Comparison of ENCODE assay signal across 8 cellular contexts in genomic region chr13:33799950-33800592, GRCh38. TPM values are rescaled to one million over a fixed set of nuclear protein-coding genes. Genes with fewer than 3 reads are reported as not detected.
A peak's percentile ranks its signal among the peaks of the same experiment; 100 is the strongest.
DNase-seq lines count a peak whose midpoint lies in the region; ATAC-seq, FAIRE-seq and TF ChIP-seq lines count a peak whose summit lies in the region.

No MANE protein-coding gene starts in this region.

- in situ Hi-C loops in K562 (cut with MboI) = no loop called here

- intact Hi-C loops in K562 (cut with micrococcal nuclease) = no loop called here

- no peaks in the 10 kb centered on the region for H3K36me3 ChIP-seq in K562 (ENCODE audit: control insufficient read depth, insufficient read depth, low read length)

- H3K27ac ChIP-seq in K562 (ENCODE audit: extremely low read depth, low read depth, low read length) = no peak overlapping the region

- H3K9me1 ChIP-seq in K562 (ENCODE audit: control insufficient read depth, insufficient read depth, low read length) = no peaks in the 10 kb centered on the region

- H4K20me1 ChIP-seq in K562 (replicated peaks; ENCODE audit: control insufficient read depth, insufficient read depth, low read length) = no peaks in the 10 kb centered on the region

- no peak for TF ChIP-seq EP300 in K562 (IDR thresholded peaks at IDR 0.05; ENCODE audit: low read length)

- no peaks in the 10 kb centered on the region for H3K27me3 ChIP-seq in K562 (ENCODE audit: control insufficient read depth in 2 of 2, insufficient read depth in 2 of 2, low read length in 2 of 2)

- 5% methylated on average over 6 of the region's 6 CpGs for WGBS in K562 (ENCODE audit: insufficient coverage, low coverage, missing lambda C conversion rate)

- no peaks in the 10 kb centered on the region for H3K9me3 ChIP-seq in K562 (replicated peaks; ENCODE audit: control insufficient read depth, insufficient read depth, low read depth, low read length)

- no peak for TF ChIP-seq POLR2A in K562 (conservative IDR thresholded peaks at IDR 0.05)

- CTCF ChIA-PET in K562 (lab: Yijun Ruan, JAX; ENCODE audit: low intra/inter-chr PET ratio) = no interaction called here

- ATAC-seq in K562 = peak; percentile 54; the same call in 2 of the 3 replicates
- no peak for ATAC-seq in GM21786 (IDR thresholded peaks at IDR 0.05; ENCODE audit: unreplicated experiment)

- no peak overlapping the region for H2AFZ ChIP-seq in K562 (ENCODE audit: low read depth, low read length)

- POLR2A ChIA-PET in K562 (lab: Yijun Ruan, JAX) = interaction anchor here (1.4 kb wide), 1 partner anchor 9 kb away, joined by 3 read pairs; no protein-coding TSS in a partner anchor

- FAIRE-seq in D721Med (lab: Jason Lieb, UNC) (peak; percentile 25), HTR-8/SVneo (lab: Jason Lieb, UNC) (no peak), K562 (lab: Jason Lieb, UNC) (no peak)

- no peaks in the 10 kb centered on the region for H3K4me1 ChIP-seq in K562 (replicated peaks in 1 of 2; ENCODE audit: control insufficient read depth in 2 of 2, insufficient read depth in 2 of 2, low read length in 2 of 2)

- no peak for DNase-seq in D721Med (ENCODE audit: insufficient read length, low spot score)
- DNase-seq in HTR-8/SVneo (ENCODE audit: insufficient read length, low spot score) = peak; percentile 18
- DNase-seq in K562 (ENCODE audit: extremely low read depth in 1 of 4, low spot score in 3 of 4) = no peak
- peak; percentile 69 for DNase-seq in lung microvascular endothelial cell (ENCODE audit: low read depth in 2 of 2)
- no peak for DNase-seq in NCI-H446 treated with DMSO at 0.1 percent for 48 hours (lab: John Stamatoyannopoulos, UW)
- no peak for DNase-seq in NCI-H1436 (lab: John Stamatoyannopoulos, UW)
- no peak for DNase-seq in stimulated activated CD8-positive, alpha-beta memory T cell treated with anti-CD3 and anti-CD28 coated beads, Interleukin-4, amount 100 ng/mL, for 48 hours

- no peak overlapping the region for H3K4me2 ChIP-seq in K562 (ENCODE audit: insufficient read depth, low read length)

- no TSS peak for BruUV-seq in K562 (replicated peaks; lab: Mats Ljungman, UMichigan)

- H3K9ac ChIP-seq in K562 (ENCODE audit: insufficient read depth in 1 of 2, low read depth in 2 of 2, low read length in 2 of 2) = no peak overlapping the region

- peak; percentile 54 for TF ChIP-seq CTCF in D721Med (IDR thresholded peaks at IDR 0.05; ENCODE audit: insufficient read depth, missing control alignments)
- peak in 1 of 3 experiments; percentile 29; a peak in 1 of 6 replicates for TF ChIP-seq CTCF in K562 (IDR thresholded peaks at IDR 0.05 in 2 of 3, conservative IDR thresholded peaks at IDR 0.05 in 1 of 3; ENCODE audit: insufficient read depth in 2 of 3, low read depth in 1 of 3, low read length in 3 of 3)

- TF ChIP-seq RAD21 in K562 (CRISPR knock-in tag; conservative IDR thresholded peaks at IDR 0.05 in 1 of 2, IDR thresholded peaks at IDR 0.05 in 1 of 2) = peak; percentile 33; a peak in 3 of 4 replicates

- H3K79me2 ChIP-seq in K562 (ENCODE audit: control insufficient read depth, insufficient read depth, low read length) = no peaks in the 10 kb centered on the region

- no peak overlapping the region for H3K4me3 ChIP-seq in K562

TF ChIP-seq in K562, 482 proteins besides CTCF, POLR2A, EP300 and RAD21:
- TF ChIP-seq KDM2B (CRISPR knock-in tag; IDR thresholded peaks at IDR 0.05) (no peak), TCF15 (CRISPR knock-in tag; IDR thresholded peaks at IDR 0.05) (no peak), NCOA4 (IDR thresholded peaks at IDR 0.05; ENCODE audit: partially characterized antibody) (no peak), GABPB2 (CRISPR knock-in tag; conservative IDR thresholded peaks at IDR 0.05) (no peak), ZNF140 (CRISPR knock-in tag; IDR thresholded peaks at IDR 0.05) (no peak), ZNF785 (CRISPR knock-in tag; IDR thresholded peaks at IDR 0.05) (no peak), ZKSCAN3 (CRISPR knock-in tag; IDR thresholded peaks at IDR 0.05) (no peak), MAFK (IDR thresholded peaks at IDR 0.05; ENCODE audit: low read length) (no peak), ZNF764 (CRISPR knock-in tag; IDR thresholded peaks at IDR 0.05; ENCODE audit: low read depth) (no peak), ZBTB26 (CRISPR knock-in tag; IDR thresholded peaks at IDR 0.05) (no peak), BMI1 (IDR thresholded peaks at IDR 0.05; ENCODE audit: low read length) (no peak), ZNF316 (IDR thresholded peaks at IDR 0.05) (no peak), BACH1 (tag; IDR thresholded peaks at IDR 0.05) (no peak), PHTF2 (CRISPR knock-in tag; IDR thresholded peaks at IDR 0.05) (no peak), ZEB2 (IDR thresholded peaks at IDR 0.05) (no peak), TCF7L2 (IDR thresholded peaks at IDR 0.05; ENCODE audit: low read depth, low read length) (no peak), BRD4 (IDR thresholded peaks at IDR 0.05) (no peak)
- TF ChIP-seq, protein P1, sequence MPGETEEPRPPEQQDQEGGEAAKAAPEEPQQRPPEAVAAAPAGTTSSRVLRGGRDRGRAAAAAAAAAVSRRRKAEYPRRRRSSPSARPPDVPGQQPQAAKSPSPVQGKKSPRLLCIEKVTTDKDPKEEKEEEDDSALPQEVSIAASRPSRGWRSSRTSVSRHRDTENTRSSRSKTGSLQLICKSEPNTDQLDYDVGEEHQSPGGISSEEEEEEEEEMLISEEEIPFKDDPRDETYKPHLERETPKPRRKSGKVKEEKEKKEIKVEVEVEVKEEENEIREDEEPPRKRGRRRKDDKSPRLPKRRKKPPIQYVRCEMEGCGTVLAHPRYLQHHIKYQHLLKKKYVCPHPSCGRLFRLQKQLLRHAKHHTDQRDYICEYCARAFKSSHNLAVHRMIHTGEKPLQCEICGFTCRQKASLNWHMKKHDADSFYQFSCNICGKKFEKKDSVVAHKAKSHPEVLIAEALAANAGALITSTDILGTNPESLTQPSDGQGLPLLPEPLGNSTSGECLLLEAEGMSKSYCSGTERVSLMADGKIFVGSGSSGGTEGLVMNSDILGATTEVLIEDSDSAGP (CRISPR knock-in tag; IDR thresholded peaks at IDR 0.05) = no peak

RNA-seq across cellular contexts. Expression of gene RFC3, which starts 17.9 kb away (rescaled TPM):
- 22.3 and 63.4 TPM in 2 replicates for total RNA-seq in K562 (2011; cell fraction: chromatin; rRNA removed; ENCODE audit: low replicate concordance)
- 15.0 and 17.4 TPM in 2 replicates for total RNA-seq in K562 (2011; cell fraction: nucleolus; rRNA removed)
- total RNA-seq in K562 (2011; cell fraction: nucleoplasm; rRNA removed) = 29.3 and 43.4 TPM in 2 replicates
- total RNA-seq in K562 (2014; rRNA removed) (28.5 and 31.3 TPM in 2 replicates), K562 (2014; rRNA removed; fragmentation: Illumina TruSeq; extraction: Trizol) (54.0 and 62.7 TPM in 2 replicates), K562 (2015; rRNA removed; fragmentation: Illumina TruSeq; extraction: Trizol) (41.0 and 47.3 TPM in 2 replicates), K562 (2021) (43.1 and 43.6 TPM in 2 replicates), lung microvascular endothelial cell (3.8 and 7.6 TPM in 2 replicates)
- polyA plus RNA-seq in K562 (2011; rRNA removed) (40.1 and 61.0 TPM in 2 replicates), K562 (2014; fragmentation: Illumina TruSeq; extraction: Trizol) (51.9 and 58.6 TPM in 2 replicates), K562 (2014; fragmentation: Nextera tagmentation; extraction: Ambion mirVana) (10 to 100 TPM; 81.4 to 94.0 TPM), K562 (2014; rRNA removed) (47.1 and 48.8 TPM in 2 replicates)
- polyA plus RNA-seq in K562 (2011; cell fraction: cytosol; rRNA removed) = 11.9 and 23.2 TPM in 2 replicates
- polyA plus RNA-seq in K562 (2011; cell fraction: nucleus; rRNA removed) = 30.8 and 38.8 TPM in 2 replicates
- 27.9 and 33.5 TPM in 2 replicates for polyA plus RNA-seq in K562 (2012)
- 48.2 and 49.2 TPM in 2 replicates for polyA minus RNA-seq in K562 (2011; rRNA and poly(A)+ RNA removed)
- 17.3 and 18.5 TPM in 2 replicates for polyA minus RNA-seq in K562 (2011; cell fraction: cytosol; rRNA and poly(A)+ RNA removed)
- polyA minus RNA-seq in K562 (2011; cell fraction: nucleus; rRNA and poly(A)+ RNA removed) = 46.3 and 78.1 TPM in 2 replicates

Comparison
In these comparisons a context has a peak if more than half of its experiments do, and no peak if none do; other contexts are left out.
1. DNase-seq: peak in HTR-8/SVneo (single experiment) and lung microvascular endothelial cell (2 of 2); none in D721Med (single experiment), K562 (0 of 4), NCI-H446 treated with DMSO at 0.1 percent for 48 hours (single experiment), NCI-H1436 (single experiment) and stimulated activated CD8-positive, alpha-beta memory T cell treated with anti-CD3 and anti-CD28 coated beads, Interleukin-4, amount 100 ng/mL, for 48 hours (single experiment).